ENCODE assay signal across 13 cellular contexts in genomic region chr4:153464068-153464467, GRCh38. TPM values are rescaled to one million over a fixed set of nuclear protein-coding genes. Genes with fewer than 3 reads are reported as not detected.
DNase-seq lines count a peak whose midpoint lies in the region; ATAC-seq and TF ChIP-seq lines count a peak whose summit lies in the region.
"Had no signal": no experiment of that assay in that cellular context is flagged by ENCODE, and none has a peak within 500 bp of the region (broad histone marks: within the 10 kb centered on the region; RNA-seq: fewer than 3 reads in every experiment).

No MANE protein-coding gene starts in this region.

- CTCF ChIA-PET in T-cell (lab: Charles Lee), result interaction anchor here in 1 of 2 donors (1.0 kb wide), 1 partner anchor 110 kb away, joined by 3 read pairs; no protein-coding TSS in a partner anchor

- peak overlapping the region; percentile 25 to 93 (median 71) for H3K27ac Mint-ChIP-seq in nephron
- peak overlapping the region in 1 of 2 donors; percentile 13 for H3K27ac Mint-ChIP-seq in T-cell
- H3K27ac Mint-ChIP-seq: activated naive CD8-positive, alpha-beta T cell treated with anti-CD3 and anti-CD28 coated beads, Interleukin-2, amount 10 ng/mL, durations not matched to agents 7 days and 5 days had no signal

- H3K27ac ChIP-seq in left lung, result no peak overlapping the region

- no peaks in the 10 kb centered on the region for H3K9me3 ChIP-seq in left lung
- H3K9me3 ChIP-seq: testis had no signal

- in situ Hi-C loops in Caki2 (cut with HindIII; ENCODE audit: low pct_unique_long_range_greater_than_20kb, low sequenced_read_pairs), result no loop called here

- H3K4me1 ChIP-seq in left lung, result peaks cover 3 to 36% of the 10 kb centered on the region in 2 donors

- peaks cover 45% of the 10 kb centered on the region for H3K4me1 Mint-ChIP-seq in nephron
- H3K4me1 Mint-ChIP-seq in T-cell, result peaks cover 15 to 24% (median 22%) of the 10 kb centered on the region in 3 donors

- POLR2A ChIA-PET in T-cell (lab: Charles Lee), result interaction anchor here in 1 of 2 donors (0.6 kb wide), 1 partner anchor 25 kb away, joined by 3 read pairs; no protein-coding TSS in a partner anchor

- no peak overlapping the region for H3K4me3 ChIP-seq in left lung
- H3K4me3 ChIP-seq: smooth muscle cell, testis had no signal

- H3K27me3 Mint-ChIP-seq in nephron (ENCODE audit: low read depth) (peaks cover 9% of the 10 kb centered on the region), T-cell (no peaks in the 10 kb centered on the region)
- H3K27me3 Mint-ChIP-seq: activated naive CD8-positive, alpha-beta T cell treated with anti-CD3 and anti-CD28 coated beads, Interleukin-2, amount 10 ng/mL, durations not matched to agents 7 days and 5 days had no signal

- H3K4me3 Mint-ChIP-seq in nephron (peak overlapping the region in 2 of 3 experiments; percentile 53 to 94), T-cell (no peak overlapping the region)
- H3K4me3 Mint-ChIP-seq: activated naive CD8-positive, alpha-beta T cell treated with anti-CD3 and anti-CD28 coated beads, Interleukin-2, amount 10 ng/mL, durations not matched to agents 7 days and 5 days had no signal

- DNase-seq in Caki2 (ENCODE audit: low read depth), result peak; percentile 62
- DNase-seq in LHCN-M2 (ENCODE audit: low read depth), result peak; percentile 92
- peak; percentile 94 for DNase-seq in amniotic epithelial cell (ENCODE audit: low read depth)
- no peak for DNase-seq in left lung
- DNase-seq in T-cell, result no peak
- no peak for DNase-seq in NCI-H2107 treated with DMSO at 0.1 percent for 48 hours (lab: John Stamatoyannopoulos, UW; ENCODE audit: unreplicated experiment)
- no peak for DNase-seq in Ammon's horn (ENCODE audit: low spot score)
- DNase-seq: activated naive CD8-positive, alpha-beta T cell treated with anti-CD3 and anti-CD28 coated beads, Interleukin-2, amount 10 ng/mL, durations not matched to agents 7 days and 5 days; CD8-positive, alpha-beta T cell; NCI-H2107; testis had no signal

- H3K36me3 ChIP-seq in left lung, result no peaks in the 10 kb centered on the region

- ATAC-seq in left lung (no peak), T-cell (replicated peaks in 1 of 4) (no peak)
- ATAC-seq: CD8-positive, alpha-beta T cell had no signal

- H3K9me3 Mint-ChIP-seq in nephron (no peaks in the 10 kb centered on the region), T-cell (no peaks in the 10 kb centered on the region)
- H3K9me3 Mint-ChIP-seq: activated naive CD8-positive, alpha-beta T cell treated with anti-CD3 and anti-CD28 coated beads, Interleukin-2, amount 10 ng/mL, durations not matched to agents 7 days and 5 days; CD8-positive, alpha-beta T cell had no signal

- intact Hi-C loops in left lung (cut with DNase I), result no loop called here

- H3K27me3 ChIP-seq in left lung, result no peaks in the 10 kb centered on the region
- H3K27me3 ChIP-seq: testis had no signal

- TF ChIP-seq CTCF in nephron (IDR thresholded peaks at IDR 0.05; ENCODE audit: unreplicated experiment in 3 of 3), result no peak
- no peak for TF ChIP-seq CTCF in left lung (IDR thresholded peaks at IDR 0.05)

- H3K36me3 Mint-ChIP-seq in nephron (ENCODE audit: low read depth) (peaks cover under 1% of the 10 kb centered on the region), T-cell (no peaks in the 10 kb centered on the region)

RNA-seq across cellular contexts. Expression of gene TMEM131L, which starts 2.1 kb away (rescaled TPM):
- 2.4 and 6.0 TPM in 2 replicates for total RNA-seq in Caki2 (2014; rRNA removed; shearing (Covaris generic); ENCODE audit: low replicate concordance)
- 6.8 and 7.2 TPM in 2 replicates for total RNA-seq in LHCN-M2 (2014; rRNA removed)
- polyA plus RNA-seq in LHCN-M2 (2012), result 3.1 TPM
- 10 to 100 TPM; 17.6 to 20.2 TPM for total RNA-seq in left lung
- 100 to 1,000 TPM in 1 of 5 donors, 10 to 100 TPM in 4; 60.7 to 115 (median 72.6) TPM for total RNA-seq in T-cell

Comparison
In these comparisons a context has a peak if more than half of its experiments do, and no peak if none do; other contexts are left out.
1. DNase-seq: peak in Caki2 (single experiment), LHCN-M2 (single experiment) and amniotic epithelial cell (single experiment); none in left lung (0 of 2), T-cell (0 of 34), NCI-H2107 treated with DMSO at 0.1 percent for 48 hours (single experiment) and Ammon's horn (single experiment).
2. H3K4me3 Mint-ChIP-seq: peak in nephron (2 of 3); none in T-cell (0 of 3).